Comparison of ENCODE assay signal across 1 cellular context in the genomic region with DNA sequence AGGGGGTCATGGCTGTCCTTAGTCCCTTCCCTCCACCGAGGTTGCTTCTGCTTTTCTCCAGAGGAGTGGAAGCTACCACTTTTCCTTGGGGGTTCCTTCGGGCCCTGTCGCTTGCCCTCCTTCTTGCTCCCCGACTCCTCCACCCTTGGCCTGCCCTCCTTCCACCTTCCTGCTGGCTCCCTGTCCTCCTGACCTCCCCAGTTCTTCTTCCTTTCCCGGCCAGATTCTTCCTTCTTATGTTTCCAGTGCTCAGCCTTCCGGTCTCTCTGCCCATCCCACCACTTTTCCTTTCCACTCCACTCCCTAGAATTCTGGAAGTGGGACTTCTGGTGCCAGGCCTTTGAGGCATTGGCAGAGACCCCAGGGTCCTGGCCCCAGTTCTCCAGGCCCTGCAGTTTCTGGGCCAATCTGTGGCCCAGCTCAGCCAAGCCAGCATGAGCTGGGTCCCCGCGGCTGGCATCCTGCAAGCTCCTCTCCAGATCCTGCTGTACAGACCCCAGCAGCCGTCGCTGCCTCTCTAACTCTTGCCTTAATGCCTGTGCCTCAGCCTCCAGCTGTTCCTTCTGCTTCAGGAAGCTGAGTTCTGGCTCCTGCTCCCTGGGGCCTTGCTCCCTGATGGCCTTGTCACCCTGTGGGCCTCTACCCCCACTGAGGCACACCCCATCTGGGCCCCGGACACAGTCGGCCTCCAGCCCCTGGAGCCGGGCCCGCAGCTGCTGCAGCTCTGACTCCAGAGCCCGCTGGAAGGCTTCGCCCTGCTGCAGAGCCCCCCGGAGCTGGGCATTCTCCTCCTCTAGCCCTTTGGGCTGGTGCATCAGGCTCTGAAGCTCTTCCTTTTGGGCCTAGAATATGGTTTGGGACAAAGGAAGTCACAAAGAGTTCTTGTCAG.
TF ChIP-seq lines count a peak whose summit lies in the region.

No MANE protein-coding gene starts in this region.

TF ChIP-seq in K562, 482 proteins besides CTCF, POLR2A, EP300 and RAD21:
- no peak for TF ChIP-seq POU5F1 (IDR thresholded peaks at IDR 0.05; ENCODE audit: borderline replicate concordance, low read depth, low read length, partially characterized antibody)
- TF ChIP-seq RNF2 (IDR thresholded peaks at IDR 0.05) = no peak
- TF ChIP-seq TCF7L2 (IDR thresholded peaks at IDR 0.05; ENCODE audit: low read depth, low read length) = no peak
- TF ChIP-seq, protein P1, sequence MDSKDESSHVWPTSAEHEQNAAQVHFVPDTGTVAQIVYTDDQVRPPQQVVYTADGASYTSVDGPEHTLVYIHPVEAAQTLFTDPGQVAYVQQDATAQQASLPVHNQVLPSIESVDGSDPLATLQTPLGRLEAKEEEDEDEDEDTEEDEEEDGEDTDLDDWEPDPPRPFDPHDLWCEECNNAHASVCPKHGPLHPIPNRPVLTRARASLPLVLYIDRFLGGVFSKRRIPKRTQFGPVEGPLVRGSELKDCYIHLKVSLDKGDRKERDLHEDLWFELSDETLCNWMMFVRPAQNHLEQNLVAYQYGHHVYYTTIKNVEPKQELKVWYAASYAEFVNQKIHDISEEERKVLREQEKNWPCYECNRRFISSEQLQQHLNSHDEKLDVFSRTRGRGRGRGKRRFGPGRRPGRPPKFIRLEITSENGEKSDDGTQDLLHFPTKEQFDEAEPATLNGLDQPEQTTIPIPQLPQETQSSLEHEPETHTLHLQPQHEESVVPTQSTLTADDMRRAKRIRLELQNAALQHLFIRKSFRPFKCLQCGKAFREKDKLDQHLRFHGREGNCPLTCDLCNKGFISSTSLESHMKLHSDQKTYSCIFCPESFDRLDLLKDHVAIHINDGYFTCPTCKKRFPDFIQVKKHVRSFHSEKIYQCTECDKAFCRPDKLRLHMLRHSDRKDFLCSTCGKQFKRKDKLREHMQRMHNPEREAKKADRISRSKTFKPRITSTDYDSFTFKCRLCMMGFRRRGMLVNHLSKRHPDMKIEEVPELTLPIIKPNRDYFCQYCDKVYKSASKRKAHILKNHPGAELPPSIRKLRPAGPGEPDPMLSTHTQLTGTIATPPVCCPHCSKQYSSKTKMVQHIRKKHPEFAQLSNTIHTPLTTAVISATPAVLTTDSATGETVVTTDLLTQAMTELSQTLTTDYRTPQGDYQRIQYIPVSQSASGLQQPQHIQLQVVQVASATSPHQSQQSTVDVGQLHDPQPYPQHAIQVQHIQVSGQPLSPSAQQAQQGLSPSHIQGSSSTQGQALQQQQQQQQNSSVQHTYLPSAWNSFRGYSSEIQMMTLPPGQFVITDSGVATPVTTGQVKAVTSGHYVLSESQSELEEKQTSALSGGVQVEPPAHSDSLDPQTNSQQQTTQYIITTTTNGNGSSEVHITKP (IDR thresholded peaks at IDR 0.05; ENCODE audit: partially characterized antibody) = peak; percentile 72
